18 cellular contexts compared by ENCODE assay signal in genomic region chr2:69514836-69515235, GRCh38.
A peak's percentile ranks its signal among the peaks of the same experiment; 100 is the strongest.
DNase-seq lines count a peak whose midpoint lies in the region; ATAC-seq and TF ChIP-seq lines count a peak whose summit lies in the region.
"Had no signal": no experiment of that assay in that cellular context is flagged by ENCODE, and none has a peak within 500 bp of the region (broad histone marks: within the 10 kb centered on the region; RNA-seq: fewer than 3 reads in every experiment).

No MANE protein-coding gene starts in this region.

- peaks cover 19% of the 10 kb centered on the region for H3K4me1 Mint-ChIP-seq in glutamatergic neuron (ENCODE audit: low read depth, unreplicated experiment)
- H3K4me1 Mint-ChIP-seq: naive B cell had no signal

- H3K27ac ChIP-seq in left ventricle myocardium inferior (replicated peaks) (peak overlapping the region; percentile 29), upper lobe of right lung (no peak overlapping the region), GM23248 (no peak overlapping the region)
- H3K27ac ChIP-seq: left lung, Peyer's patch, thoracic aorta had no signal

- H3K36me3 Mint-ChIP-seq in glutamatergic neuron (ENCODE audit: unreplicated experiment): peaks cover 20% of the 10 kb centered on the region

- peaks cover 5% of the 10 kb centered on the region for H3K27me3 Mint-ChIP-seq in glutamatergic neuron (ENCODE audit: unreplicated experiment)
- H3K27me3 Mint-ChIP-seq: central memory CD8-positive, alpha-beta T cell; naive B cell had no signal

- H3K9me3 ChIP-seq in left ventricle myocardium inferior (replicated peaks) (peaks cover 3% of the 10 kb centered on the region), upper lobe of right lung (no peaks in the 10 kb centered on the region), GM23248 (ENCODE audit: low read depth) (no peaks in the 10 kb centered on the region)
- H3K9me3 ChIP-seq: Caco-2, left lung, Peyer's patch, thoracic aorta had no signal

- no peak overlapping the region for H3K9ac ChIP-seq in GM23248

- no peak overlapping the region for H3K4me2 ChIP-seq in GM23248 (ENCODE audit: unreplicated experiment)

- H3K27ac Mint-ChIP-seq in glutamatergic neuron (ENCODE audit: unreplicated experiment): peak overlapping the region; percentile 89
- H3K27ac Mint-ChIP-seq: activated naive CD4-positive, alpha-beta T cell treated with anti-CD3 and anti-CD28 coated beads for 36 hours had no signal

- H3K9me2 ChIP-seq in GM23248 (ENCODE audit: insufficient read depth): no peaks in the 10 kb centered on the region

- intact Hi-C loops in left ventricle myocardium inferior (cut with micrococcal nuclease): no loop called here
- intact Hi-C loops in left cardiac atrium (cut with DNase I): no loop called here
- intact Hi-C loops in upper lobe of right lung (cut with DNase I): no loop called here

- WGBS in GM23248 (ENCODE audit: low coverage in 1 of 2, low lambda C conversion rate in 2 of 2, missing lambda C conversion rate in 2 of 2), 2 experiments: 88 to 100% methylated on average over 1 of the region's 1 CpG

- H3K4me3 Mint-ChIP-seq in glutamatergic neuron (ENCODE audit: unreplicated experiment): peak overlapping the region; percentile 61
- H3K4me3 Mint-ChIP-seq: activated naive CD4-positive, alpha-beta T cell treated with anti-CD3 and anti-CD28 coated beads for 36 hours; central memory CD8-positive, alpha-beta T cell; naive B cell had no signal

- 0 out of 2 replicates have a peak, but pooled peaks cover 12% of the 10 kb centered on the region for H3K79me2 ChIP-seq in GM23248 (ENCODE audit: insufficient read depth)

- H2AFZ ChIP-seq in GM23248: no peak overlapping the region

- H3F3A ChIP-seq in GM23248 (ENCODE audit: insufficient read depth): no peaks in the 10 kb centered on the region; the same call in 1 of the 2 replicates

- H3K4me3 ChIP-seq in left ventricle myocardium inferior (no peak overlapping the region), upper lobe of right lung (no peak overlapping the region), GM23248 (no peak overlapping the region)
- H3K4me3 ChIP-seq: left lung, Peyer's patch, thoracic aorta had no signal

- H3K9me3 Mint-ChIP-seq in glutamatergic neuron (ENCODE audit: unreplicated experiment): peaks cover 6% of the 10 kb centered on the region
- H3K9me3 Mint-ChIP-seq: activated naive CD4-positive, alpha-beta T cell treated with anti-CD3 and anti-CD28 coated beads for 36 hours; central memory CD8-positive, alpha-beta T cell had no signal

- no peaks in the 10 kb centered on the region for H3K27me3 ChIP-seq in left ventricle myocardium inferior (ENCODE audit: low read depth)
- H3K27me3 ChIP-seq in upper lobe of right lung: no peaks in the 10 kb centered on the region
- no peaks in the 10 kb centered on the region for H3K27me3 ChIP-seq in GM23248 (replicated peaks; ENCODE audit: insufficient read depth)
- H3K27me3 ChIP-seq: left lung, Peyer's patch had no signal

- H4K20me1 ChIP-seq in GM23248 (ENCODE audit: insufficient read depth): no peaks in the 10 kb centered on the region

- H3K36me3 ChIP-seq in left ventricle myocardium inferior (peaks cover 96% of the 10 kb centered on the region), upper lobe of right lung (peaks cover 87% of the 10 kb centered on the region), GM23248 (ENCODE audit: low read depth) (peaks cover 71% of the 10 kb centered on the region)

- DNase-seq in left ventricle myocardium inferior (no peak), left cardiac atrium (no peak), amniotic epithelial cell (ENCODE audit: low read depth) (peak; percentile 23), glutamatergic neuron (no peak), upper lobe of right lung (no peak), RKO (ENCODE audit: low spot score) (no peak), GM23248 (no peak)
- DNase-seq: activated CD8-positive, alpha-beta memory T cell treated with anti-CD3 and anti-CD28 coated beads for 24 hours; activated naive CD4-positive, alpha-beta T cell treated with anti-CD3 and anti-CD28 coated beads for 36 hours; Caco-2; naive B cell; NCI-H2029; NCI-H526 treated with DMSO at 0.1 percent for 48 hours; Peyer's patch had no signal

- no peak for ATAC-seq in left cardiac atrium
- ATAC-seq in upper lobe of right lung: peak; percentile 24
- ATAC-seq in HG02763 (IDR thresholded peaks at IDR 0.05; ENCODE audit: unreplicated experiment): no peak

- in situ Hi-C loops in GM23248 (cut with MboI): no loop called here

- H3K4me1 ChIP-seq in left ventricle myocardium inferior (peaks cover 47% of the 10 kb centered on the region), upper lobe of right lung (peaks cover 4% of the 10 kb centered on the region), GM23248 (ENCODE audit: insufficient read depth) (no peaks in the 10 kb centered on the region)
- H3K4me1 ChIP-seq: Caco-2, left lung, Peyer's patch had no signal

- no peak for TF ChIP-seq CTCF in left ventricle myocardium inferior (IDR thresholded peaks at IDR 0.05; ENCODE audit: borderline replicate concordance)
- no peak for TF ChIP-seq CTCF in glutamatergic neuron (IDR thresholded peaks at IDR 0.05; ENCODE audit: partially characterized antibody, unreplicated experiment)
- no peak for TF ChIP-seq CTCF in upper lobe of right lung (IDR thresholded peaks at IDR 0.05)
